9 cellular contexts compared by ENCODE assay signal in the genomic region with DNA sequence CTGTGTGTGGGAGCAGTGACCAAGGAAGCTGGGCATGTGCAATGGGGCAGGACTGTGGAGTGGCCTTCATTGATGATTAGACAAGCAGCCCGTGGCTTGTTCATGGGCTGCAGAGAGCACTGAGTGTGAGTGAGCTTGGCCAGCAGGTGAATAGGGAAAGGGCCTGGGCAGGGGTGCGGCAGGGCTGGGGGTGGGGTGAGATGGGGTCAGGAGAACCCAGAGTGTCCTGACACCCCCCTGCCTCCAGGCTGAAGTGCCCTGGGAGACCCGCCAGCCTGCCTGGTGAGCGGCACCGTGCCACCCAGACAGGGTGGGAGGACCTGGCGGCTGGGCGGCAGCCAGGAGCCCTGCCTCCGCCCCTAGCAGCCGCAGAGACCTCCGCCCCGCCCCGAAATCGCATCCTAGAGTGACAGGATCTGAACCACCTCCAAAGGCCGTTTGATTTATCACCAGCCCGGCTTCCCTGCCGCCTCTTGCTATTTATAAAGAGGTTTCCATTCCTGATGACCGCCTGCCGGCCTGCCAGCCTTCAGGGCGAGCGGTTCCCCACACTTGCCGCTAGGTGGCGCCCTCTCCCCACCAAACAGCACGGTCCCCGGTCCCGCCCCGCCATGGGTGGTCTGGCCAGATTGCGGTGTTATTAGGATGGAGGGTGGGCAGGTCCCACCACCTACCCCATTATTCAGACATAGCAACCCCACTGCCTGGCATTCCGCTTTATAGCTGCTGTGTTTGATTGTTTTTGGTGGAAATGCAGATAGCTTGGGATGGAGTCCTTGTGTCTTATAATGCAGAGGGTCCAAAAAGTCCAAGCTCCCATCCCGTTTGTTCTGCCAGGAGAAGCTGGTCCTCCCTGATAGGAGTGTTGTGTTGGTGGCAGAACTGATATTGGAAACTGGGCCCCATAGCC. TPM values are rescaled to one million over a fixed set of nuclear protein-coding genes. Genes with fewer than 3 reads are reported as not detected.
DNase-seq lines count a peak whose midpoint lies in the region; ATAC-seq, FAIRE-seq and TF ChIP-seq lines count a peak whose summit lies in the region.
"Had no signal": no experiment of that assay in that cellular context is flagged by ENCODE, and none has a peak within 500 bp of the region (broad histone marks: within the 10 kb centered on the region; RNA-seq: fewer than 3 reads in every experiment).

No MANE protein-coding gene starts in this region.

- H3K27me3 ChIP-seq in WERI-Rb-1 (ENCODE audit: insufficient read depth, low read depth, severe bottlenecking), result no peaks in the 10 kb centered on the region

- peak; percentile 97 for TF ChIP-seq CTCF in HFF-Myc (IDR thresholded peaks at IDR 0.05; ENCODE audit: low read depth, low read length, missing control alignments)
- TF ChIP-seq CTCF in WERI-Rb-1 (IDR thresholded peaks at IDR 0.05; ENCODE audit: low read depth, low read length), result peak; percentile 89
- TF ChIP-seq CTCF in MCF 10A (IDR thresholded peaks at IDR 0.05; ENCODE audit: unreplicated experiment), result peak; percentile 99
- TF ChIP-seq CTCF in kidney (IDR thresholded peaks at IDR 0.05; ENCODE audit: borderline replicate concordance, extremely low read depth, insufficient read depth), result peak; percentile 96

- H3K27ac Mint-ChIP-seq in MCF 10A (ENCODE audit: low read depth, unreplicated experiment), result no peak overlapping the region

- no peak for ATAC-seq in GM18870 (IDR thresholded peaks at IDR 0.05; ENCODE audit: unreplicated experiment)

- H3K27me3 Mint-ChIP-seq in MCF 10A (ENCODE audit: insufficient read depth, unreplicated experiment), result no peaks in the 10 kb centered on the region

- DNase-seq in DMS 273 (lab: John Stamatoyannopoulos, UW; ENCODE audit: unreplicated experiment) (peak; percentile 93), HFF-Myc (ENCODE audit: extremely low read depth, low read depth) (no peak), NCI-H2081 treated with DMSO at 0.1 percent for 48 hours (lab: John Stamatoyannopoulos, UW) (peak; percentile 56), WERI-Rb-1 (peak; percentile 73), MCF 10A (ENCODE audit: unreplicated experiment) (peak; percentile 70), kidney (peak; percentile 88)
- peak; percentile 72 to 74 for DNase-seq in stimulated activated CD4-positive, alpha-beta T cell treated with anti-CD3 and anti-CD28 coated beads, Interleukin-1b, Interleukin-23, amount 100 ng/mL, for 4 hours (ENCODE audit: low read depth in 2 of 2)

- no peak overlapping the region for H3K4me3 Mint-ChIP-seq in MCF 10A (ENCODE audit: unreplicated experiment)

- CTCF ChIA-PET in MCF 10A (lab: Yijun Ruan, JAX), result interaction anchor here (0.6 to 7.3 kb wide), 90 partner anchors 8 to 1536 kb away, joined by 3 to 158 read pairs (median 4); a partner anchor contains a TSS

- H3K27ac ChIP-seq in WERI-Rb-1 (no peak overlapping the region), kidney (ENCODE audit: low read depth in 2 of 2, low read length in 2 of 2) (no peak overlapping the region)

- POLR2A ChIA-PET in MCF 10A (lab: Yijun Ruan, JAX), result interaction anchor here (0.6 to 0.7 kb wide), 2 partner anchors 209 to 332 kb away, joined by 3 read pairs; no protein-coding TSS in a partner anchor

- no peaks in the 10 kb centered on the region for H3K9me3 ChIP-seq in WERI-Rb-1 (ENCODE audit: severe bottlenecking)
- no peaks in the 10 kb centered on the region for H3K9me3 ChIP-seq in kidney (ENCODE audit: control insufficient read depth in 1 of 2, low read length in 2 of 2)

- no TSS peak for BruUV-seq in MCF 10A (replicated peaks; lab: Mats Ljungman, UMichigan)

- H3K36me3 ChIP-seq in WERI-Rb-1 (no peaks in the 10 kb centered on the region), kidney (ENCODE audit: control insufficient read depth in 1 of 2, insufficient read depth in 2 of 2, low read length in 2 of 2) (no peaks in the 10 kb centered on the region)

- H3K9ac ChIP-seq in kidney (ENCODE audit: low read length in 2 of 2), result no peak overlapping the region

- no peaks in the 10 kb centered on the region for H3K9me3 Mint-ChIP-seq in MCF 10A (ENCODE audit: unreplicated experiment)

- FAIRE-seq in kidney (lab: Jason Lieb, UNC), result no peak
- FAIRE-seq: TTC549 had no signal

- peaks cover 0 to 3% of the 10 kb centered on the region in 2 donors for H3K4me1 ChIP-seq in kidney (ENCODE audit: control insufficient read depth in 1 of 2, insufficient read depth in 1 of 2, low read depth in 1 of 2, low read length in 2 of 2)

- no peak overlapping the region for H3K4me3 ChIP-seq in HFF-Myc (replicated peaks; ENCODE audit: low read depth, low read length)
- no peak overlapping the region for H3K4me3 ChIP-seq in WERI-Rb-1 (ENCODE audit: low read depth, low read length)
- H3K4me3 ChIP-seq in kidney (ENCODE audit: low read length in 2 of 2), result peak overlapping the region in 1 of 2 donors; percentile 17

- intact Hi-C loops in MCF 10A (cut with micrococcal nuclease), result loop anchor here (1.0 to 5.0 kb wide), 5 partner anchors 24 to 385 kb away; a partner anchor contains a TSS
- intact Hi-C loops in kidney (cut with DNase I), result loop anchor here (10.0 kb wide), 1 partner anchor 132 kb away; a partner anchor contains a TSS

- no peaks in the 10 kb centered on the region for H3K4me1 Mint-ChIP-seq in MCF 10A (ENCODE audit: insufficient read depth, unreplicated experiment)

- no peaks in the 10 kb centered on the region for H3K36me3 Mint-ChIP-seq in MCF 10A (ENCODE audit: insufficient read depth, unreplicated experiment)

RNA-seq across cellular contexts. Expression of a gene that starts 3.5 kb away (rescaled TPM):
- 0.14 and 0.32 TPM in 2 replicates for total RNA-seq in MCF 10A (2022)
- total RNA-seq in kidney, result not detected
- polyA plus RNA-seq in kidney (ENCODE audit: insufficient read depth, low read depth, low replicate concordance), result not detected

RNA-seq across cellular contexts. Expression of a gene that starts 22.7 kb away (rescaled TPM):
- total RNA-seq in MCF 10A (2022) (not detected in 2 replicates), kidney (2.1 TPM)
- polyA plus RNA-seq in kidney (ENCODE audit: insufficient read depth, low read depth, low replicate concordance), result 9.8 TPM

RNA-seq across cellular contexts. Expression of a gene that starts 47.7 kb away (rescaled TPM):
- total RNA-seq in MCF 10A (2022) (not detected in 2 replicates), kidney (13.2 TPM)
- 143 TPM for polyA plus RNA-seq in kidney (ENCODE audit: insufficient read depth, low read depth, low replicate concordance)

RNA-seq across cellular contexts. Expression of a gene that starts 47.8 kb away (rescaled TPM):
- total RNA-seq in MCF 10A (2022), result 0.19 TPM in 1 of 2 replicates, not detected in the other
- 1.9 TPM for total RNA-seq in kidney
- polyA plus RNA-seq in kidney (ENCODE audit: insufficient read depth, low read depth, low replicate concordance), result 0.82 TPM

Comparison
In these comparisons a context has a peak if more than half of its experiments do, and no peak if none do; other contexts are left out.
1. RNA of a gene that starts 47.7 kb away (total RNA-seq): 13.2 TPM in kidney (single experiment); not detected in MCF 10A; every median in the first group is over 10 times any median in the second.
2. Peak in every context shown above with its lines, with median percentiles within 50 percentile points of each other: CTCF ChIP-seq.